Comparison of ENCODE assay signal across 16 cellular contexts in genomic region chr11:19701421-19701820, GRCh38.
"Had no signal": no experiment of that assay in that cellular context is flagged by ENCODE, and none has a peak within 500 bp of the region (broad histone marks: within the 10 kb centered on the region; RNA-seq: fewer than 3 reads in every experiment).

No MANE protein-coding gene starts in this region.

- H3K4me3 ChIP-seq: cardiac muscle cell, pancreas, SK-N-MC had no signal

- H3K9me3 ChIP-seq: neutrophil, pancreas had no signal

- H3K4me3 Mint-ChIP-seq: activated T-helper 1 cell treated with anti-CD3 and anti-CD28 coated beads, Interleukin-12 subunit alpha, Interleukin-12 subunit beta, Interleukin-2, Interleukin-4 antibody, amounts not matched to agents 30 ng/mL and 10 ng/mL and 1 ng/mL, durations not matched to agents 14 hours and 24 hours and 36 hours; immature natural killer cell; memory B cell; naive B cell; T-helper 2 cell treated with Interferon-gamma antibody and Interleukin-4, amounts not matched to agents 5 μg/mL and 100 μg/mL, for 36 hours had no signal

- H3K27me3 ChIP-seq: pancreas had no signal

- ATAC-seq: activated naive CD4-positive, alpha-beta T cell treated with anti-CD3 and anti-CD28 coated beads, Interleukin-2, amount 50 U/mL, for 72 hours; pancreas had no signal

- H3K4me1 ChIP-seq: pancreas had no signal

- H3K36me3 Mint-ChIP-seq: activated naive CD4-positive, alpha-beta T cell treated with anti-CD3 and anti-CD28 coated beads, Interleukin-2, amount 50 U/mL, for 72 hours; immature natural killer cell; memory B cell; naive B cell had no signal

- H3K4me1 Mint-ChIP-seq: immature natural killer cell, memory B cell, naive B cell had no signal

- H3K27ac Mint-ChIP-seq: activated naive CD4-positive, alpha-beta T cell treated with anti-CD3 and anti-CD28 coated beads, Interleukin-2, amount 50 U/mL, for 72 hours; activated T-helper 1 cell treated with anti-CD3 and anti-CD28 coated beads, Interleukin-12 subunit alpha, Interleukin-12 subunit beta, Interleukin-2, Interleukin-4 antibody, amounts not matched to agents 30 ng/mL and 10 ng/mL and 1 ng/mL, durations not matched to agents 14 hours and 24 hours and 36 hours; immature natural killer cell; memory B cell; naive B cell; T-helper 2 cell treated with Interferon-gamma antibody and Interleukin-4, amounts not matched to agents 5 μg/mL and 100 μg/mL, for 36 hours had no signal

- H3K36me3 ChIP-seq: cardiac muscle cell, neutrophil, pancreas had no signal

- DNase-seq: activated CD4-positive, alpha-beta T cell treated with anti-CD3 and anti-CD28 coated beads, Interleukin-2, amount 50 U/mL, for 4 hours; activated gamma-delta T cell treated with Interleukin-2 at 50 U/mL for 16 hours; activated T-cell treated with anti-CD3 and anti-CD28 coated beads for 4 hours; dermis blood vessel endothelial cell; effector memory CD4-positive, alpha-beta T cell; immature natural killer cell; naive B cell; pancreas; stimulated activated naive CD4-positive, alpha-beta T cell had no signal

- H3K9me3 Mint-ChIP-seq: immature natural killer cell; T-helper 2 cell treated with Interferon-gamma antibody and Interleukin-4, amounts not matched to agents 5 μg/mL and 100 μg/mL, for 36 hours had no signal

- H3K27ac ChIP-seq: cardiac muscle cell, neutrophil, pancreas, SK-N-MC had no signal
